ENCODE assay signal across 1 cellular context in genomic region chr1:7549693-7550161, GRCh38.
TF ChIP-seq lines count a peak whose summit lies in the region.

No MANE protein-coding gene starts in this region.

TF ChIP-seq in GM12878, 131 proteins besides CTCF, POLR2A, EP300 and RAD21 (continued from another document):
- TF ChIP-seq ZBTB11 (CRISPR knock-in tag; IDR thresholded peaks at IDR 0.05) (no peak), SRF (IDR thresholded peaks at IDR 0.05; ENCODE audit: low read depth in 2 of 2, low read length in 2 of 2) (no peak), JUND (IDR thresholded peaks at IDR 0.05; ENCODE audit: low read depth, low read length) (no peak), E2F4 (IDR thresholded peaks at IDR 0.05; ENCODE audit: low read depth, low read length) (no peak), PAX5 (IDR thresholded peaks at IDR 0.05; ENCODE audit: borderline replicate concordance, low read depth, low read length) (no peak), BCL3 (IDR thresholded peaks at IDR 0.05; ENCODE audit: borderline replicate concordance, insufficient read depth, low read depth, low read length, poor library complexity, severe bottlenecking) (no peak), CREM (IDR thresholded peaks at IDR 0.05; ENCODE audit: low read depth) (no peak), CHD2 (IDR thresholded peaks at IDR 0.05; ENCODE audit: borderline replicate concordance, low read depth, low read length) (no peak), IRF5 (IDR thresholded peaks at IDR 0.05; ENCODE audit: borderline replicate concordance) (no peak), PRDM15 (CRISPR knock-in tag; IDR thresholded peaks at IDR 0.05) (no peak), RELB (IDR thresholded peaks at IDR 0.05; ENCODE audit: low read depth) (no peak), ZBED1 (IDR thresholded peaks at IDR 0.05; ENCODE audit: borderline replicate concordance) (no peak)
